3 cellular contexts compared by ENCODE assay signal in genomic region chr1:176976771-176977170, GRCh38.
"Had no signal": no experiment of that assay in that cellular context is flagged by ENCODE, and none has a peak within 500 bp of the region (broad histone marks: within the 10 kb centered on the region; RNA-seq: fewer than 3 reads in every experiment).

No MANE protein-coding gene starts in this region.

- ATAC-seq: GM12878 had no signal

- DNase-seq: GDM1, GF-D8 had no signal
